6 cellular contexts compared by ENCODE assay signal in the genomic region with DNA sequence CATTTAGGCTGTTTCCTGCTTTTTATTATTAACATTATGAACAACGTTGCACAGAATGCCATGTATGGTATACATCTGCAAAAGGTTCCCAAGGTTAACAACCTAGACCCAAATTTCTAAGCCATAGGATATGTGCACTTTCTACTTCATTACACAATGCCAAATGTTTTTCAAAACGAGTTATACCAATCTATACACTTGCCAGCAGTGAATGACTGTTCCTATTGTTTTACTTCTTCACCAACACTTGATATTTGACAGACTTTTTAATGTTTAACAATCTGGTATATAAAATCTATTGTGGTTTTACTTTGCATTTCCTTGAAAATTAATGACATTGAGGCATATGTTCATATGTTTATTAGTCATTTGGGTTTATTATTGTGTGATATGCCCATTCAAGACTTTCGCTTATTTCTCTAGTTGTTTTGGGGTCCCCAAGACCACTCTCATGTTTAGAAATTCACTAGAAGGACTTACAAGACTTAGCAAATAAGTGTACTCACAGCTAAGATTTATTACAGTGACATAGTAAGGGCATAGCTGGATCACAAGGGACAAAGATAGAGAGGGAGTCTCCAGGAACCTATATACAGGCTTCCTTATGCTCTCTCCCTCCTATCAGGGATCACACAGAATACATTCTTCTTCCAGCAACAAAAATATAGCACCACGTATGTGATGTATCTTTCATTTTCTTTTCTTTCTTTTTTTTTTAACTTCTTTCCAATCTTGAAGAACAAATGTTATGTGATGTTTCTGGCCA.
"Had no signal": no experiment of that assay in that cellular context is flagged by ENCODE, and none has a peak within 500 bp of the region (broad histone marks: within the 10 kb centered on the region; RNA-seq: fewer than 3 reads in every experiment).

No MANE protein-coding gene starts in this region.

- H3K4me3 ChIP-seq: GM23338, K562 had no signal

- DNase-seq: H9, HCEC 1CT, IMR-90 had no signal

- H3K4me3 Mint-ChIP-seq: GM23338, H9 had no signal

- ATAC-seq: GM23338, K562 had no signal

- H3K27ac Mint-ChIP-seq: GM23338, H9 had no signal

- H3K9me3 Mint-ChIP-seq: GM23338, H9 had no signal

- H3K27ac ChIP-seq: HL-60 had no signal
